7 cellular contexts compared by ENCODE assay signal in genomic region chr13:41988244-41988643, GRCh38.
"Had no signal": no experiment of that assay in that cellular context is flagged by ENCODE, and none has a peak within 500 bp of the region (broad histone marks: within the 10 kb centered on the region; RNA-seq: fewer than 3 reads in every experiment).

No MANE protein-coding gene starts in this region.

- ATAC-seq: GM23338 had no signal

- H3K4me2 ChIP-seq: GM23338 had no signal

- H2AFZ ChIP-seq: GM23338 had no signal

- FAIRE-seq: H1, H54, HTR-8/SVneo had no signal

- H3K4me3 ChIP-seq: GM23338 had no signal

- DNase-seq: H9, HCEC 1CT, KBM-7 had no signal
